In the genomic region with DNA sequence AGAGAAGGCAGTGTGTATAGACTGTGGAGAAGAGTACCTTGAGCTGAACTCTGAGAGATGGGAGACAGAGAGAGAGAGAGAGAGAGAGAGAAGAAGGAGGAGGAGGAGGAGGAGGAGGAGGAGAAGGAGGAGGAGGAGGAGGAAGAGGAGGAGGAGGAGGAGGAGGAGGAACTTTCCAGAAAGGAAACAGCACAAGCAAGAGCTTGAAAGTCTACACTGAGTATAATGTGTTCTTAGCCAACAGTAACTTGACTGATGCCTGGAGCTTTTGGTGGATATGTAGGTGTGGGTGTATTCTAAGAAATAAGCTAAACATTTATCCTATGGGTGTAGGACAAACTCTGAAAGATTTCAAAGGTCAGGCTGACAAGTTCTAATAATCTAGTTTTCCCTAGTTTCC, we compare ENCODE assay signal across 1 cellular context.
TF ChIP-seq lines count a peak whose summit lies in the region.

No MANE protein-coding gene starts in this region.

TF ChIP-seq in HEK293, 187 proteins besides CTCF, POLR2A, EP300 and RAD21:
- TF ChIP-seq ZFHX2 (tag by site-specific recombination; conservative IDR thresholded peaks at IDR 0.05), result peak; percentile 51; the same call in 1 of the 2 replicates
- TF ChIP-seq EGR2 (tag by site-specific recombination; IDR thresholded peaks at IDR 0.05; ENCODE audit: low read depth), result peak; percentile 70
- TF ChIP-seq, protein P1, sequence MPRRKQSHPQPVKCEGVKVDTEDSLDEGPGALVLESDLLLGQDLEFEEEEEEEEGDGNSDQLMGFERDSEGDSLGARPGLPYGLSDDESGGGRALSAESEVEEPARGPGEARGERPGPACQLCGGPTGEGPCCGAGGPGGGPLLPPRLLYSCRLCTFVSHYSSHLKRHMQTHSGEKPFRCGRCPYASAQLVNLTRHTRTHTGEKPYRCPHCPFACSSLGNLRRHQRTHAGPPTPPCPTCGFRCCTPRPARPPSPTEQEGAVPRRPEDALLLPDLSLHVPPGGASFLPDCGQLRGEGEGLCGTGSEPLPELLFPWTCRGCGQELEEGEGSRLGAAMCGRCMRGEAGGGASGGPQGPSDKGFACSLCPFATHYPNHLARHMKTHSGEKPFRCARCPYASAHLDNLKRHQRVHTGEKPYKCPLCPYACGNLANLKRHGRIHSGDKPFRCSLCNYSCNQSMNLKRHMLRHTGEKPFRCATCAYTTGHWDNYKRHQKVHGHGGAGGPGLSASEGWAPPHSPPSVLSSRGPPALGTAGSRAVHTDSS (tag by site-specific recombination; IDR thresholded peaks at IDR 0.05), result peak; percentile 68
- TF ChIP-seq ZNF274 (IDR thresholded peaks at IDR 0.05; ENCODE audit: low read length), result no peak
- no peak for TF ChIP-seq ZNF274 (tag by site-specific recombination; IDR thresholded peaks at IDR 0.05; ENCODE audit: borderline replicate concordance)
